Comparison of ENCODE assay signal across 8 cellular contexts in genomic region chr1:26472330-26472900, GRCh38. TPM values are rescaled to one million over a fixed set of nuclear protein-coding genes. Genes with fewer than 3 reads are reported as not detected.
A peak's percentile ranks its signal among the peaks of the same experiment; 100 is the strongest.
DNase-seq lines count a peak whose midpoint lies in the region; ATAC-seq and TF ChIP-seq lines count a peak whose summit lies in the region.

TSS of gene HMGN2 (plus strand) at chr1:26472440. CDS start at chr1:26472613, 173 bp downstream.

- peak; percentile 39 for ATAC-seq in GM21619 (IDR thresholded peaks at IDR 0.05; ENCODE audit: unreplicated experiment)
- peak; percentile 78 to 82 for ATAC-seq in natural killer cell treated with Interleukin-12 subunit alpha and Interleukin-12 subunit beta and Interleukin-15 and Interleukin-18, amount 100 ng/mL, for 72 hours

- peak within 1 kb of the TSS; percentile 71 for H3K4me3 ChIP-seq in Jurkat, Clone E6-1 (ENCODE audit: low read length)
- H3K4me3 ChIP-seq in fibroblast of pulmonary artery (replicated peaks; ENCODE audit: low read depth, low read length): peak within 1 kb of the TSS; percentile 70

- peak within 1 kb of the TSS; percentile 98 for H3K27ac Mint-ChIP-seq in activated T-helper 2 cell treated with anti-CD3 and anti-CD28 coated beads, Interferon-gamma antibody, Interleukin-2, Interleukin-4, amounts not matched to agents 10 μg/mL and 5 μg/mL and 100 μg/mL, durations not matched to agents 14 hours and 24 hours and 36 hours
- H3K27ac Mint-ChIP-seq in natural killer cell treated with Interleukin-12 subunit alpha and Interleukin-12 subunit beta and Interleukin-15 and Interleukin-18, amount 100 ng/mL, for 72 hours: peak within 1 kb of the TSS; percentile 82 to 86

- TF ChIP-seq CTCF in fibroblast of pulmonary artery (IDR thresholded peaks at IDR 0.05; ENCODE audit: low read length, missing control alignments): no peak

- intact Hi-C loops in activated T-helper 2 cell treated with anti-CD3 and anti-CD28 coated beads, Interferon-gamma antibody, Interleukin-2, Interleukin-4, amounts not matched to agents 10 μg/mL and 5 μg/mL and 100 μg/mL, durations not matched to agents 14 hours and 24 hours and 36 hours (cut with micrococcal nuclease): loop anchor here (1.0 to 5.0 kb wide), 5 partner anchors 28 to 225 kb away; partner anchors contain the start of gene ARID1A

- TF ChIP-seq POLR2A in Raji (IDR thresholded peaks at IDR 0.05; ENCODE audit: insufficient read depth, low read depth, low read length): peak; percentile 82

- H3K36me3 Mint-ChIP-seq in activated T-helper 2 cell treated with anti-CD3 and anti-CD28 coated beads, Interferon-gamma antibody, Interleukin-2, Interleukin-4, amounts not matched to agents 10 μg/mL and 5 μg/mL and 100 μg/mL, durations not matched to agents 14 hours and 24 hours and 36 hours (ENCODE audit: low read depth): peaks cover 66% of the 10 kb centered on the region
- peaks cover 31% of the 10 kb centered on the region for H3K36me3 Mint-ChIP-seq in natural killer cell treated with Interleukin-12 subunit alpha and Interleukin-12 subunit beta and Interleukin-15 and Interleukin-18, amount 100 ng/mL, for 72 hours

- peak within 1 kb of the TSS; percentile 91 for H3K4me3 Mint-ChIP-seq in activated T-helper 2 cell treated with anti-CD3 and anti-CD28 coated beads, Interferon-gamma antibody, Interleukin-2, Interleukin-4, amounts not matched to agents 10 μg/mL and 5 μg/mL and 100 μg/mL, durations not matched to agents 14 hours and 24 hours and 36 hours (ENCODE audit: low read depth)
- peak within 1 kb of the TSS; percentile 91 for H3K4me3 Mint-ChIP-seq in natural killer cell treated with Interleukin-12 subunit alpha and Interleukin-12 subunit beta and Interleukin-15 and Interleukin-18, amount 100 ng/mL, for 72 hours

- peaks cover 47% of the 10 kb centered on the region for H3K4me1 Mint-ChIP-seq in activated T-helper 2 cell treated with anti-CD3 and anti-CD28 coated beads, Interferon-gamma antibody, Interleukin-2, Interleukin-4, amounts not matched to agents 10 μg/mL and 5 μg/mL and 100 μg/mL, durations not matched to agents 14 hours and 24 hours and 36 hours (ENCODE audit: low read depth)
- H3K4me1 Mint-ChIP-seq in natural killer cell treated with Interleukin-12 subunit alpha and Interleukin-12 subunit beta and Interleukin-15 and Interleukin-18, amount 100 ng/mL, for 72 hours (ENCODE audit: low read depth in 2 of 2): peaks cover 32 to 36% of the 10 kb centered on the region in 2 donors

- no peaks in the 10 kb centered on the region for H3K27me3 Mint-ChIP-seq in activated T-helper 2 cell treated with anti-CD3 and anti-CD28 coated beads, Interferon-gamma antibody, Interleukin-2, Interleukin-4, amounts not matched to agents 10 μg/mL and 5 μg/mL and 100 μg/mL, durations not matched to agents 14 hours and 24 hours and 36 hours (ENCODE audit: low read depth)
- no peaks in the 10 kb centered on the region for H3K27me3 Mint-ChIP-seq in natural killer cell treated with Interleukin-12 subunit alpha and Interleukin-12 subunit beta and Interleukin-15 and Interleukin-18, amount 100 ng/mL, for 72 hours

- no peaks in the 10 kb centered on the region for H3K9me3 Mint-ChIP-seq in activated T-helper 2 cell treated with anti-CD3 and anti-CD28 coated beads, Interferon-gamma antibody, Interleukin-2, Interleukin-4, amounts not matched to agents 10 μg/mL and 5 μg/mL and 100 μg/mL, durations not matched to agents 14 hours and 24 hours and 36 hours
- no peaks in the 10 kb centered on the region for H3K9me3 Mint-ChIP-seq in natural killer cell treated with Interleukin-12 subunit alpha and Interleukin-12 subunit beta and Interleukin-15 and Interleukin-18, amount 100 ng/mL, for 72 hours

- DNase-seq in DMS114 treated with DMSO at 0.1 percent for 48 hours (lab: John Stamatoyannopoulos, UW; ENCODE audit: unreplicated experiment) (peak; percentile 76), fibroblast of pulmonary artery (ENCODE audit: low read depth) (peak; percentile 85)
- DNase-seq in Jurkat, Clone E6-1 (ENCODE audit: low read depth, low spot score): peak; percentile 92
- DNase-seq in activated T-helper 2 cell treated with anti-CD3 and anti-CD28 coated beads, Interferon-gamma antibody, Interleukin-2, Interleukin-4, amounts not matched to agents 10 μg/mL and 5 μg/mL and 100 μg/mL, durations not matched to agents 14 hours and 24 hours and 36 hours (ENCODE audit: low spot score): peak; percentile 86
- DNase-seq in natural killer cell treated with Interleukin-12 subunit alpha and Interleukin-12 subunit beta and Interleukin-15 and Interleukin-18, amount 100 ng/mL, for 72 hours (ENCODE audit: low spot score): peak; percentile 89
- DNase-seq in stimulated activated naive CD4-positive, alpha-beta T cell (lab: John Stamatoyannopoulos, UW): peak; percentile 80 to 95 (median 86)

RNA-seq across cellular contexts. Expression of gene HMGN2, which starts in this region (rescaled TPM):
- polyA plus RNA-seq in Jurkat, Clone E6-1 (2012; ENCODE audit: insufficient read depth, insufficient read length): 1,237 TPM
- total RNA-seq in activated T-helper 2 cell treated with anti-CD3 and anti-CD28 coated beads, Interferon-gamma antibody, Interleukin-2, Interleukin-4, amounts not matched to agents 10 μg/mL and 5 μg/mL and 100 μg/mL, durations not matched to agents 14 hours and 24 hours and 36 hours: 579 and 591 TPM in 2 replicates
- total RNA-seq in natural killer cell treated with Interleukin-12 subunit alpha and Interleukin-12 subunit beta and Interleukin-15 and Interleukin-18, amount 100 ng/mL, for 72 hours: 100 to 1,000 TPM; 493 to 648 TPM

Comparison
In these comparisons a context has a peak if more than half of its experiments do, and no peak if none do; other contexts are left out.
1. Peak in every context shown above with its lines: DNase-seq, ATAC-seq and H3K4me3 ChIP-seq.